Comparison of ENCODE assay signal across 19 cellular contexts in the genomic region with DNA sequence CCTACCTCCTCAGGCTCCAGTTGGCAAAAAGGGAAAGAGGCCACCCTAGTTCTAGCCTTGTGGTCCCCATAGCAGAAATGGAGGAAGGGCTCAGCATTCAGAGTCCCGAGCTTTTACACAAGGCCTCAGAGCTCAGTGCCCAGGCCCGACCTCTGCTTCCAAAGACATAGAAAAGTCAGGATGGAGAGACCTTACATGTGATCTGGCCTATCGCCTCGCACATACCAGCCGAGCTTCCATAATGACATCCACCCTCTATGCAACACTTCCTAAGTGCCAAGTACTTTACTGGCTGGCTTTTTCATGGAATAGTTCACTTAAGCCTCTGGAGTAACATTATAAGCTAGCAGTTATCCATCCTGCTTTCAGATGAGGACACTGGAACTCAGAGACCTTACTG.
DNase-seq lines count a peak whose midpoint lies in the region; ATAC-seq and TF ChIP-seq lines count a peak whose summit lies in the region.
"Had no signal": no experiment of that assay in that cellular context is flagged by ENCODE, and none has a peak within 500 bp of the region (broad histone marks: within the 10 kb centered on the region; RNA-seq: fewer than 3 reads in every experiment).

No MANE protein-coding gene starts in this region.

- no peaks in the 10 kb centered on the region for H3K27me3 ChIP-seq in right atrium auricular region
- no peaks in the 10 kb centered on the region for H3K27me3 ChIP-seq in heart right ventricle
- H3K27me3 ChIP-seq: BE2C had no signal

- no peak for DNase-seq in Right ventricle myocardium superior
- DNase-seq in right atrium auricular region (ENCODE audit: low spot score): no peak
- DNase-seq in heart right ventricle: no peak
- DNase-seq in posterior vena cava (ENCODE audit: low spot score): peak; percentile 64
- peak; percentile 23 for DNase-seq in ureter (ENCODE audit: low spot score)
- no peak for DNase-seq in stimulated activated CD4-positive, alpha-beta T cell treated with anti-CD3 and anti-CD28 coated beads, Interleukin-12 subunit alpha, Interleukin-12 subunit beta, amount 100 ng/mL, for 4 hours
- no peak for DNase-seq in NCI-H345 (lab: John Stamatoyannopoulos, UW)
- no peak for DNase-seq in A172 (ENCODE audit: low spot score)
- DNase-seq: BE2C; CD4-positive, CD25-positive, alpha-beta regulatory T cell; IMR-90; NCI-H1105; NCI-H146; NCI-H2029 treated with DMSO at 0.1 percent for 48 hours; NCI-H446; NCI-H526; OCI-M1; SHP77 had no signal

- intact Hi-C loops in Right ventricle myocardium superior (cut with DNase I): no loop called here
- intact Hi-C loops in heart right ventricle (cut with DNase I): loop anchor here in 1 of 10 donors (10.0 kb wide), 1 partner anchor 267 kb away; no protein-coding TSS in a partner anchor
- intact Hi-C loops in posterior vena cava (cut with DNase I): no loop called here

- H3K36me3 ChIP-seq in right atrium auricular region (no peaks in the 10 kb centered on the region), heart right ventricle (no peaks in the 10 kb centered on the region)
- H3K36me3 ChIP-seq: BE2C had no signal

- H3K4me1 ChIP-seq in right atrium auricular region (no peaks in the 10 kb centered on the region), heart right ventricle (peaks cover 0 to 14% (median under 1%) of the 10 kb centered on the region in 9 donors)
- H3K4me1 ChIP-seq: BE2C had no signal

- peak; percentile 72 for ATAC-seq in Right ventricle myocardium superior (ENCODE audit: poor library complexity)
- peak in 6 of 8 donors; percentile 42 to 81 (median 62) for ATAC-seq in heart right ventricle

- TF ChIP-seq CTCF in right atrium auricular region (IDR thresholded peaks at IDR 0.05): no peak
- no peak for TF ChIP-seq CTCF in heart right ventricle (IDR thresholded peaks at IDR 0.05)

- H3K9me3 ChIP-seq in right atrium auricular region (no peaks in the 10 kb centered on the region), heart right ventricle (no peaks in the 10 kb centered on the region)
- H3K9me3 ChIP-seq: BE2C had no signal

- H3K4me3 ChIP-seq in right atrium auricular region: no peak overlapping the region
- no peak overlapping the region for H3K4me3 ChIP-seq in heart right ventricle

- peak overlapping the region in 1 of 2 donors; percentile 47 for H3K27ac ChIP-seq in right atrium auricular region
- peak overlapping the region in 3 of 10 donors; percentile 28 to 49 (median 46) for H3K27ac ChIP-seq in heart right ventricle
- H3K27ac ChIP-seq: KMS-11 had no signal

- WGBS in heart right ventricle, 2 donors: 62 to 67% methylated on average over 5 of the region's 5 CpGs

Comparison
In these comparisons a context has a peak if more than half of its experiments do, and no peak if none do; other contexts are left out.
1. DNase-seq: peak in posterior vena cava (single experiment) and ureter (single experiment); none in Right ventricle myocardium superior (single experiment), right atrium auricular region (single experiment), heart right ventricle (0 of 2), stimulated activated CD4-positive, alpha-beta T cell treated with anti-CD3 and anti-CD28 coated beads, Interleukin-12 subunit alpha, Interleukin-12 subunit beta, amount 100 ng/mL, for 4 hours (single experiment), NCI-H345 (single experiment) and A172 (single experiment).